In the genomic region with DNA sequence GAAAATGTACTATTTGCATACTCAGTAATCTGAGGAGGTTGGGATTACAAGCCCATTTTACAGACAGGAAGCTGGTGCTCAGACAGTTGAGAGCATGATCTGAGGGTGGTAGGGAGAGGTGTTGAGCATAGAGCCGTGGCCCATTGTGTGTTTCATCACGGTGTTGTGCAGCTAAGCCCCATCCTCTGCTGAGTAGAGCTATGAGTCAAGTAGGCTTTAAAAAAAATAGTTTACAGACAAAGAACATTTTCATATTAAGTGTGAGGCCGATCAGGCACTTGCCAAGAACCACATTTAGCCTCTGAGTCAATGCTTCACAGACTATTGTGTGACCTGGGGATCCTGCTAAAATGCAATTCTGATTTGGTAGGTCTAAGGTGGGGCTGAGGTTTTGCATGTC, we compare ENCODE assay signal across 10 cellular contexts. TPM values are rescaled to one million over a fixed set of nuclear protein-coding genes. Genes with fewer than 3 reads are reported as not detected.
DNase-seq lines count a peak whose midpoint lies in the region; ATAC-seq and TF ChIP-seq lines count a peak whose summit lies in the region.
"Had no signal": no experiment of that assay in that cellular context is flagged by ENCODE, and none has a peak within 500 bp of the region (broad histone marks: within the 10 kb centered on the region; RNA-seq: fewer than 3 reads in every experiment).

No MANE protein-coding gene starts in this region.

- no peaks in the 10 kb centered on the region for H3K9me3 ChIP-seq in ovary

- CTCF ChIA-PET in activated CD8-positive, alpha-beta memory T cell treated with anti-CD3 and anti-CD28 coated beads, Interleukin-2, amount 10 ng/mL, durations not matched to agents 7 days and 5 days (lab: Charles Lee), result interaction anchor here (3.6 kb wide), 1 partner anchor 11 kb away, joined by 21 read pairs; no protein-coding TSS in a partner anchor

- H3K4me1 ChIP-seq in ovary (ENCODE audit: insufficient read depth), result no peaks in the 10 kb centered on the region

- DNase-seq in activated CD8-positive, alpha-beta memory T cell treated with anti-CD3 and anti-CD28 coated beads, Interleukin-2, amount 10 ng/mL, durations not matched to agents 7 days and 5 days, result peak; percentile 39
- no peak for DNase-seq in activated CD8-positive, alpha-beta memory T cell treated with anti-CD3 and anti-CD28 coated beads, Interleukin-2, amount 50 U/mL, for 4 hours
- peak; percentile 20 for DNase-seq in NAMALWA (ENCODE audit: low spot score)
- DNase-seq in fibroblast of gingiva (ENCODE audit: low read depth), result peak; percentile 47
- peak; percentile 81 for DNase-seq in retinal pigment epithelial cell (ENCODE audit: low read depth)
- no peak for DNase-seq in ovary
- DNase-seq in KG1 (lab: John Stamatoyannopoulos, UW), result no peak
- DNase-seq: NCI-H1694 treated with DMSO at 0.1 percent for 48 hours had no signal

- H3K27me3 ChIP-seq in ovary, result no peaks in the 10 kb centered on the region

- no peak overlapping the region for H3K4me3 Mint-ChIP-seq in activated CD8-positive, alpha-beta memory T cell treated with anti-CD3 and anti-CD28 coated beads, Interleukin-2, amount 10 ng/mL, durations not matched to agents 7 days and 5 days

- no peak overlapping the region for H3K4me3 ChIP-seq in retinal pigment epithelial cell (ENCODE audit: low read length)
- H3K4me3 ChIP-seq in ovary, result no peak overlapping the region
- H3K4me3 ChIP-seq: skin epidermis had no signal

- intact Hi-C loops in ovary (cut with DNase I), result no loop called here

- 65 to 76% (median 68%) methylated on average over 3 of the region's 3 CpGs for WGBS in ovary, 3 donors

- H3K36me3 ChIP-seq in ovary, result no peaks in the 10 kb centered on the region

- H3K9me3 Mint-ChIP-seq in activated CD8-positive, alpha-beta memory T cell treated with anti-CD3 and anti-CD28 coated beads, Interleukin-2, amount 10 ng/mL, durations not matched to agents 7 days and 5 days (ENCODE audit: low read depth), result no peaks in the 10 kb centered on the region

- TF ChIP-seq CTCF in retinal pigment epithelial cell (conservative IDR thresholded peaks at IDR 0.05; ENCODE audit: low read depth, low read length) (no peak), ovary (IDR thresholded peaks at IDR 0.05) (no peak)

- no peak for TF ChIP-seq POLR2A in ovary (IDR thresholded peaks at IDR 0.05)

- ATAC-seq in activated CD8-positive, alpha-beta memory T cell treated with anti-CD3 and anti-CD28 coated beads, Interleukin-2, amount 10 ng/mL, durations not matched to agents 7 days and 5 days, result peak; percentile 39
- no peak for ATAC-seq in HG02588 (IDR thresholded peaks at IDR 0.05; ENCODE audit: unreplicated experiment)

- H3K4me1 Mint-ChIP-seq in activated CD8-positive, alpha-beta memory T cell treated with anti-CD3 and anti-CD28 coated beads, Interleukin-2, amount 10 ng/mL, durations not matched to agents 7 days and 5 days, result peaks cover 28% of the 10 kb centered on the region

- TF ChIP-seq EP300 in ovary (IDR thresholded peaks at IDR 0.05), result no peak

- no peak overlapping the region for H3K27ac ChIP-seq in ovary

- peaks cover 12% of the 10 kb centered on the region for H3K36me3 Mint-ChIP-seq in activated CD8-positive, alpha-beta memory T cell treated with anti-CD3 and anti-CD28 coated beads, Interleukin-2, amount 10 ng/mL, durations not matched to agents 7 days and 5 days

- no peaks in the 10 kb centered on the region for H3K27me3 Mint-ChIP-seq in activated CD8-positive, alpha-beta memory T cell treated with anti-CD3 and anti-CD28 coated beads, Interleukin-2, amount 10 ng/mL, durations not matched to agents 7 days and 5 days

- H3K27ac Mint-ChIP-seq in activated CD8-positive, alpha-beta memory T cell treated with anti-CD3 and anti-CD28 coated beads, Interleukin-2, amount 10 ng/mL, durations not matched to agents 7 days and 5 days, result no peak overlapping the region

RNA-seq across cellular contexts. Expression of gene ZNF664, which starts 22.0 kb away (rescaled TPM):
- 10 to 100 TPM; 45.8 to 52.5 TPM for total RNA-seq in activated CD8-positive, alpha-beta memory T cell treated with anti-CD3 and anti-CD28 coated beads, Interleukin-2, amount 10 ng/mL, durations not matched to agents 7 days and 5 days
- total RNA-seq in ovary, result 10 to 100 TPM; 47.6 to 74.7 (median 67.8) TPM
- 10 to 100 TPM; 33.5 to 52.5 TPM for polyA plus RNA-seq in ovary

RNA-seq across cellular contexts. Expression of gene CCDC92, which starts 22.4 kb away (rescaled TPM):
- total RNA-seq in activated CD8-positive, alpha-beta memory T cell treated with anti-CD3 and anti-CD28 coated beads, Interleukin-2, amount 10 ng/mL, durations not matched to agents 7 days and 5 days, result 10 to 100 TPM; 16.4 to 19.8 TPM
- 10 to 100 TPM; 13.9 to 51.0 (median 35.2) TPM for total RNA-seq in ovary
- 10 to 100 TPM; 21.9 to 34.6 TPM for polyA plus RNA-seq in ovary

Comparison
In these comparisons a context has a peak if more than half of its experiments do, and no peak if none do; other contexts are left out.
1. DNase-seq: peak in activated CD8-positive, alpha-beta memory T cell treated with anti-CD3 and anti-CD28 coated beads, Interleukin-2, amount 10 ng/mL, durations not matched to agents 7 days and 5 days (single experiment), NAMALWA (single experiment), fibroblast of gingiva (single experiment) and retinal pigment epithelial cell (single experiment); none in activated CD8-positive, alpha-beta memory T cell treated with anti-CD3 and anti-CD28 coated beads, Interleukin-2, amount 50 U/mL, for 4 hours (single experiment), ovary (0 of 5) and KG1 (single experiment).